Comparison of ENCODE assay signal across 21 cellular contexts in the genomic region with DNA sequence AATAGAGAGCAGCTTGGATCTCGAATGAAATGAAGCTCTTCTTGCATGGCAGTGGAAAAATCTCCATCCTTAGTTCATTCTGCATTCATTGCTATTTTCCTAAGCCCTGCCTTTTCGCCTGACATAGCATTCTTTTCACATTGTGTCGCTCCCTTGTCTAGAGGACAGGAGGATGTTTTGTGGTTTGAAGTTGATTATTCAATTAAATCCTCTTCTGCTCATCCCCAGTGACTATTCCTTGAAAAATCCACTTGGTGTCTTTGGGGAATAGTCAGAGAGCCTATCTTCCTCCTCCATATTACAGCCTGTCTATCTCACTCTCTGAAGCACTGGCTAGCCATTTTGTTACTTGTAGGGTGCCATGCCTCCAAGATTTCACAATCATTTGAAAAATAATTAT.
DNase-seq lines count a peak whose midpoint lies in the region; ATAC-seq, FAIRE-seq and TF ChIP-seq lines count a peak whose summit lies in the region.
"Had no signal": no experiment of that assay in that cellular context is flagged by ENCODE, and none has a peak within 500 bp of the region (broad histone marks: within the 10 kb centered on the region; RNA-seq: fewer than 3 reads in every experiment).

No MANE protein-coding gene starts in this region.

- intact Hi-C loops in HepG2 (cut with micrococcal nuclease; ENCODE audit: unreplicated experiment) = no loop called here
- intact Hi-C loops in right lobe of liver (cut with DNase I) = no loop called here
- intact Hi-C loops in posterior cingulate gyrus (cut with DNase I) = no loop called here
- intact Hi-C loops in cardiac septum (cut with DNase I) = no loop called here

- no peak overlapping the region for H3K9ac ChIP-seq in HepG2 (ENCODE audit: insufficient read depth, low read depth, low read length)

- H3K4me2 ChIP-seq in HepG2 (ENCODE audit: low read depth, low read length) = no peak overlapping the region

- in situ Hi-C loops in HepG2 (cut with HindIII; ENCODE audit: extremely low pct_ligation_motif_present, low pct_unique_long_range_greater_than_20kb) (no loop called here), astrocyte of the spinal cord (cut with HindIII; ENCODE audit: low sequenced_read_pairs) (no loop called here)

- DNase-seq in HepG2 (ENCODE audit: low spot score) = no peak
- no peak for DNase-seq in right lobe of liver
- peak; percentile 7 for DNase-seq in astrocyte of the spinal cord (ENCODE audit: low read depth, low spot score)
- DNase-seq in islet precursor cell = peak; percentile 69
- DNase-seq in posterior cingulate gyrus = no peak
- DNase-seq in cardiac septum (ENCODE audit: low spot score) = no peak
- DNase-seq: activated CD4-positive, alpha-beta T cell treated with anti-CD3 and anti-CD28 coated beads for 48 hours; heart right ventricle; immature natural killer cell; naive B cell; NCI-H69; ovary; Right ventricle myocardium superior; stimulated activated CD4-positive, alpha-beta T cell treated with anti-CD3 and anti-CD28 coated beads, Interleukin-1b, Interleukin-23, amount 100 ng/mL, for 48 hours; stimulated activated naive CD8-positive, alpha-beta T cell treated with anti-CD3 and anti-CD28 coated beads, Interleukin-15, Interleukin-2, amounts not matched to agents 100 U/mL and 50 U/mL, for 24 hours; transverse colon had no signal

- H4K20me1 ChIP-seq in HepG2 (ENCODE audit: insufficient read depth, low read length) = no peaks in the 10 kb centered on the region

- H3K79me2 ChIP-seq in HepG2 (ENCODE audit: insufficient read depth, low read length) = no peaks in the 10 kb centered on the region

- no peak for TF ChIP-seq CTCF in HepG2 (CRISPR knock-in tag; IDR thresholded peaks at IDR 0.05)
- TF ChIP-seq CTCF in right lobe of liver (IDR thresholded peaks at IDR 0.05) = no peak
- TF ChIP-seq CTCF in astrocyte of the spinal cord (IDR thresholded peaks at IDR 0.05; ENCODE audit: low read depth, low read length) = no peak

- H3K27ac ChIP-seq in HepG2 (ENCODE audit: extremely low read length, insufficient read depth, low read length) = no peak overlapping the region
- no peak overlapping the region for H3K27ac ChIP-seq in right lobe of liver
- H3K27ac ChIP-seq: epithelial cell of prostate, heart right ventricle, ovary, transverse colon had no signal

- no peaks in the 10 kb centered on the region for H3K27me3 ChIP-seq in HepG2 (ENCODE audit: control insufficient read depth in 1 of 2, insufficient read depth in 2 of 2, low read length in 2 of 2)
- no peaks in the 10 kb centered on the region for H3K27me3 ChIP-seq in right lobe of liver
- H3K27me3 ChIP-seq: heart right ventricle, ovary, transverse colon had no signal

- H3K4me1 ChIP-seq in HepG2 (ENCODE audit: insufficient read depth, low read length) (no peaks in the 10 kb centered on the region), right lobe of liver (no peaks in the 10 kb centered on the region)
- H3K4me1 ChIP-seq: heart right ventricle, transverse colon had no signal

- POLR2A ChIA-PET in HepG2 (lab: Yijun Ruan, JAX) = no interaction called here

- H3K9me3 ChIP-seq in HepG2 (ENCODE audit: low read length) = no peaks in the 10 kb centered on the region
- H3K9me3 ChIP-seq in right lobe of liver = no peaks in the 10 kb centered on the region
- H3K9me3 ChIP-seq: heart right ventricle, ovary, transverse colon had no signal

- CTCF ChIA-PET in HepG2 (lab: Yijun Ruan, JAX; ENCODE audit: low intra/inter-chr PET ratio, low total read pairs) = no interaction called here

- H2AFZ ChIP-seq in HepG2 (ENCODE audit: low read length) = no peak overlapping the region

- TF ChIP-seq EP300 in HepG2 (IDR thresholded peaks at IDR 0.05; ENCODE audit: low read depth in 2 of 2, low read length in 2 of 2) (no peak), HepG2 (CRISPR knock-in tag; IDR thresholded peaks at IDR 0.05; ENCODE audit: borderline replicate concordance) (no peak)

- H3K4me3 ChIP-seq in HepG2 (replicated peaks in 1 of 3; ENCODE audit: insufficient read depth in 1 of 3, low read depth in 2 of 3, low read length in 3 of 3) = no peak overlapping the region
- no peak overlapping the region for H3K4me3 ChIP-seq in right lobe of liver
- no peak overlapping the region for H3K4me3 ChIP-seq in astrocyte of the spinal cord (ENCODE audit: low read depth, low read length)
- H3K4me3 ChIP-seq: heart right ventricle, ovary, transverse colon had no signal

- no peak for FAIRE-seq in HepG2 (lab: Jason Lieb, UNC)
- FAIRE-seq: A204.1 had no signal

- TF ChIP-seq POLR2A in HepG2 (IDR thresholded peaks at IDR 0.05; ENCODE audit: insufficient read depth in 1 of 2, low read depth in 2 of 2, low read length in 2 of 2) (no peak), right lobe of liver (IDR thresholded peaks at IDR 0.05) (no peak)

- H3K36me3 ChIP-seq in HepG2 (replicated peaks in 1 of 2; ENCODE audit: control insufficient read depth in 1 of 2, insufficient read depth in 2 of 2, low read length in 2 of 2) (no peaks in the 10 kb centered on the region), right lobe of liver (no peaks in the 10 kb centered on the region)
- H3K36me3 ChIP-seq: heart right ventricle, ovary, transverse colon had no signal

- TF ChIP-seq RAD21 in HepG2 (CRISPR knock-in tag; IDR thresholded peaks at IDR 0.05) = no peak

- WGBS in HepG2 (ENCODE audit: low lambda C conversion rate) = 7% methylated on average over 3 of the region's 3 CpGs
- WGBS in right lobe of liver (ENCODE audit: insufficient coverage, low coverage, low lambda C conversion rate, missing lambda C conversion rate) = 68% methylated on average over 3 of the region's 3 CpGs

- BruUV-seq in HepG2 (replicated peaks; lab: Mats Ljungman, UMichigan) = no TSS peak

- ATAC-seq in HepG2 = no peak
- ATAC-seq in right lobe of liver = no peak
- no peak for ATAC-seq in GM21526 (IDR thresholded peaks at IDR 0.05; ENCODE audit: low FRiP score, unreplicated experiment)
- no peak for ATAC-seq in HG02884 (IDR thresholded peaks at IDR 0.05; ENCODE audit: unreplicated experiment)
- ATAC-seq: heart right ventricle; sciatic nerve; stimulated activated naive CD8-positive, alpha-beta T cell treated with anti-CD3 and anti-CD28 coated beads, Interleukin-15, Interleukin-2, amounts not matched to agents 100 U/mL and 50 U/mL, for 24 hours had no signal

TF ChIP-seq in HepG2, 621 proteins besides CTCF, POLR2A, EP300 and RAD21:
- TF ChIP-seq NFKBIZ (CRISPR knock-in tag; IDR thresholded peaks at IDR 0.05) (no peak), TARDBP (CRISPR knock-in tag; IDR thresholded peaks at IDR 0.05) (no peak), CEBPB (IDR thresholded peaks at IDR 0.05; ENCODE audit: borderline replicate concordance, low read depth, low read length) (0 out of 2 replicates have a peak, but pooled peaks have one; percentile 6)
- TF ChIP-seq, protein P1, sequence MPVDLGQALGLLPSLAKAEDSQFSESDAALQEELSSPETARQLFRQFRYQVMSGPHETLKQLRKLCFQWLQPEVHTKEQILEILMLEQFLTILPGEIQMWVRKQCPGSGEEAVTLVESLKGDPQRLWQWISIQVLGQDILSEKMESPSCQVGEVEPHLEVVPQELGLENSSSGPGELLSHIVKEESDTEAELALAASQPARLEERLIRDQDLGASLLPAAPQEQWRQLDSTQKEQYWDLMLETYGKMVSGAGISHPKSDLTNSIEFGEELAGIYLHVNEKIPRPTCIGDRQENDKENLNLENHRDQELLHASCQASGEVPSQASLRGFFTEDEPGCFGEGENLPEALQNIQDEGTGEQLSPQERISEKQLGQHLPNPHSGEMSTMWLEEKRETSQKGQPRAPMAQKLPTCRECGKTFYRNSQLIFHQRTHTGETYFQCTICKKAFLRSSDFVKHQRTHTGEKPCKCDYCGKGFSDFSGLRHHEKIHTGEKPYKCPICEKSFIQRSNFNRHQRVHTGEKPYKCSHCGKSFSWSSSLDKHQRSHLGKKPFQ (CRISPR knock-in tag; IDR thresholded peaks at IDR 0.05; ENCODE audit: insufficient replicate concordance) = no peak

Comparison
In these comparisons a context has a peak if more than half of its experiments do, and no peak if none do; other contexts are left out.
1. DNase-seq: peak in astrocyte of the spinal cord (single experiment) and islet precursor cell (single experiment); none in HepG2 (single experiment), right lobe of liver (0 of 3), posterior cingulate gyrus (0 of 10) and cardiac septum (single experiment).